14 cellular contexts compared by ENCODE assay signal in the genomic region with DNA sequence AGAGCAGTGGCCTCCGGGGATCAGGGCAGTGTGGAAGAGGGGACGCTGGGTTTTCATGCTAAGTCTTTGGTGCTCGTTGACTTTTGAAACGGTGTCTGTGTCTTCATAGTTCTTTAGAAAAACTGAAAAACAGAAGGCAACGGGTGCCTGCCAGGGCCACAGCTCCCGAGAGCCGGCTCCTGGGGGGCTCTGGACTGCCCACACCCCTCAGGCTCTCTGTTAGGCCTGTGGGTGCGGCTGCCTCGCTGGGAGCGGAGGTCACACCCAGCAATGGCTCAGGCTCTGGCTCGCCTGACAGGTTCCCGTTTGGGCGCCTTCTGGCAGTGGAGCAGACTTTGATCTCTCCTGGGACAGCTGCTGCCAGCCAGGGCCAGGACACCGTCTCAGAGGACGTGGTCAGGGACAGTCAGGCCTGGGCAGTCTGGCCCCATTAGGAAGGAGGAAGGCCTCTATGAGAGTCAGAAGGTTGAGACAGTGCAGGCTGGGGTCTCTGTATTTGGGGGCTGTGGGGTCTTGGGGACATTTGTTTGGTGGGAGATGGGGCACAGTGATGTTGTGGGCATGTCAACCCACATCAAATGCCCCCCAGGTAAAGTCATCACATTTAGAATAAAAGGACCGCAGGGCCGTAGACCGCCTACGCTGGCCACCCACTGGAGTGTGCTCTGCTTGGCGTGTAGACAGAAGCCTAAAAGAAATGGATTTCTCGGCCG. TPM values are rescaled to one million over a fixed set of nuclear protein-coding genes. Genes with fewer than 3 reads are reported as not detected.
A peak's percentile ranks its signal among the peaks of the same experiment; 100 is the strongest.
DNase-seq lines count a peak whose midpoint lies in the region; ATAC-seq and TF ChIP-seq lines count a peak whose summit lies in the region.
"Had no signal": no experiment of that assay in that cellular context is flagged by ENCODE, and none has a peak within 500 bp of the region (broad histone marks: within the 10 kb centered on the region; RNA-seq: fewer than 3 reads in every experiment).

No MANE protein-coding gene starts in this region.

- peak; percentile 73 for DNase-seq in HuH-7 (ENCODE audit: low spot score)
- peak; percentile 92 for DNase-seq in colonic mucosa
- no peak for DNase-seq in smooth muscle cell (lab: John Stamatoyannopoulos, UW; ENCODE audit: unreplicated experiment)
- DNase-seq in SIG-M5 treated with dmso at 0.1 percent for 504 hours (lab: John Stamatoyannopoulos, UW; ENCODE audit: unreplicated experiment), result no peak
- no peak for DNase-seq in GM13977 (ENCODE audit: low spot score)
- DNase-seq in OCI-LY7 (ENCODE audit: low spot score), result no peak
- DNase-seq: activated naive CD8-positive, alpha-beta T cell treated with anti-CD3 and anti-CD28 coated beads for 36 hours; CD4-positive, CD25-positive, alpha-beta regulatory T cell; effector CD8-positive, alpha-beta T cell; natural killer cell; NCI-H187; T-helper 2 cell had no signal

- no peaks in the 10 kb centered on the region for H3K9me3 ChIP-seq in colonic mucosa
- H3K9me3 ChIP-seq in liver (ENCODE audit: control insufficient read depth in 4 of 4, low read length in 3 of 4), result no peaks in the 10 kb centered on the region
- H3K9me3 ChIP-seq in smooth muscle cell (replicated peaks; ENCODE audit: low read depth), result no peaks in the 10 kb centered on the region
- no peaks in the 10 kb centered on the region for H3K9me3 ChIP-seq in OCI-LY7 (ENCODE audit: low read length)

- peak overlapping the region; percentile 91 for H3K27ac ChIP-seq in colonic mucosa
- H3K27ac ChIP-seq in liver (ENCODE audit: low read depth in 1 of 2, low read length in 2 of 2), result no peak overlapping the region
- H3K27ac ChIP-seq in smooth muscle cell (ENCODE audit: low read depth), result peak overlapping the region; percentile 75
- no peak overlapping the region for H3K27ac ChIP-seq in OCI-LY7 (ENCODE audit: low read depth, low read length, poor library complexity, severe bottlenecking)

- intact Hi-C loops in colonic mucosa (cut with DNase I), result no loop called here
- intact Hi-C loops in OCI-LY7 (cut with micrococcal nuclease; ENCODE audit: unreplicated experiment), result no loop called here

- no peaks in the 10 kb centered on the region for H3K36me3 ChIP-seq in colonic mucosa
- H3K36me3 ChIP-seq in liver (ENCODE audit: control insufficient read depth in 4 of 4, insufficient read depth in 3 of 4, low read depth in 1 of 4, low read length in 3 of 4), result no peaks in the 10 kb centered on the region
- no peaks in the 10 kb centered on the region for H3K36me3 ChIP-seq in smooth muscle cell (ENCODE audit: low read depth)
- H3K36me3 ChIP-seq in OCI-LY7 (ENCODE audit: insufficient read depth, low read length), result no peaks in the 10 kb centered on the region

- CTCF ChIA-PET in OCI-LY7 (lab: Charles Lee; ENCODE audit: unreplicated experiment), result no interaction called here

- H3K27me3 ChIP-seq in colonic mucosa (no peaks in the 10 kb centered on the region), liver (ENCODE audit: control insufficient read depth in 4 of 4, insufficient read depth in 4 of 4, low read length in 3 of 4) (no peaks in the 10 kb centered on the region), smooth muscle cell (ENCODE audit: low read depth) (no peaks in the 10 kb centered on the region)

- H3F3A ChIP-seq in smooth muscle cell (ENCODE audit: low read depth), result peaks cover 9% of the 10 kb centered on the region

- no peak for TF ChIP-seq RAD21 in liver (IDR thresholded peaks at IDR 0.05)

- no peaks in the 10 kb centered on the region for H3K79me2 ChIP-seq in smooth muscle cell (ENCODE audit: low read depth)
- no peaks in the 10 kb centered on the region for H3K79me2 ChIP-seq in OCI-LY7 (ENCODE audit: insufficient read depth, low read depth, low read length)

- H3K4me2 ChIP-seq in smooth muscle cell, result peak overlapping the region; percentile 56
- no peak overlapping the region for H3K4me2 ChIP-seq in OCI-LY7 (ENCODE audit: low read length)

- H3K4me1 ChIP-seq in colonic mucosa (peaks cover 38% of the 10 kb centered on the region), liver (ENCODE audit: control insufficient read depth in 4 of 4, insufficient read depth in 4 of 4, low read length in 3 of 4) (peaks cover 2 to 15% (median 6%) of the 10 kb centered on the region in 4 donors), smooth muscle cell (ENCODE audit: low read depth) (peaks cover 8% of the 10 kb centered on the region), OCI-LY7 (ENCODE audit: insufficient read depth, low read length, poor library complexity, severe bottlenecking) (no peaks in the 10 kb centered on the region)

- in situ Hi-C loops in GM13977 (cut with MboI; ENCODE audit: low pct_unique_long_range_greater_than_20kb, low sequenced_read_pairs, unreplicated experiment), result no loop called here

- no peaks in the 10 kb centered on the region for H3K9me2 ChIP-seq in OCI-LY7 (ENCODE audit: insufficient read depth, low read length)

- no peak overlapping the region for H2AFZ ChIP-seq in smooth muscle cell (ENCODE audit: low read depth)
- no peak overlapping the region for H2AFZ ChIP-seq in OCI-LY7 (ENCODE audit: low read length)

- BruUV-seq in OCI-LY7 (replicated peaks; lab: Mats Ljungman, UMichigan), result no TSS peak

- POLR2A ChIA-PET in OCI-LY7 (lab: Charles Lee), result no interaction called here

- H3K4me3 ChIP-seq in colonic mucosa, result no peak overlapping the region
- H3K4me3 ChIP-seq in liver (ENCODE audit: low read depth in 1 of 3, low read length in 3 of 3), result no peak overlapping the region
- no peak overlapping the region for H3K4me3 ChIP-seq in smooth muscle cell
- H3K4me3 ChIP-seq in OCI-LY7 (ENCODE audit: low read depth, low read length, poor library complexity, severe bottlenecking), result no peak overlapping the region

- no peak for ATAC-seq in HG02642 (IDR thresholded peaks at IDR 0.05; ENCODE audit: poor library complexity, unreplicated experiment)
- ATAC-seq: natural killer cell had no signal

- TF ChIP-seq CTCF in colonic mucosa (IDR thresholded peaks at IDR 0.05) (no peak), liver (IDR thresholded peaks at IDR 0.05; ENCODE audit: low read depth, low read length, missing input control) (no peak), smooth muscle cell (IDR thresholded peaks at IDR 0.05; ENCODE audit: borderline replicate concordance, insufficient read depth, poor library complexity, severe bottlenecking) (no peak), GM13977 (IDR thresholded peaks at IDR 0.05; ENCODE audit: extremely low read depth, insufficient read depth, missing control alignments) (no peak), OCI-LY7 (conservative IDR thresholded peaks at IDR 0.05; ENCODE audit: low read length) (no peak)

- H4K20me1 ChIP-seq in smooth muscle cell (ENCODE audit: low read depth), result no peaks in the 10 kb centered on the region
- no peaks in the 10 kb centered on the region for H4K20me1 ChIP-seq in OCI-LY7 (ENCODE audit: insufficient read depth, low read length)

- WGBS in liver, result 61% methylated on average over 22 of the region's 22 CpGs
- WGBS in smooth muscle cell (ENCODE audit: low lambda C conversion rate), result 52% methylated on average over 22 of the region's 22 CpGs

- peak overlapping the region; percentile 28 to 91 for H3K9ac ChIP-seq in colonic mucosa (ENCODE audit: low read depth in 2 of 2, low read length in 2 of 2)
- no peak overlapping the region for H3K9ac ChIP-seq in liver (ENCODE audit: low read depth in 1 of 2, low read length in 2 of 2)
- H3K9ac ChIP-seq in smooth muscle cell (ENCODE audit: low read depth), result peak overlapping the region; percentile 42

TF ChIP-seq in liver, 16 proteins besides CTCF, POLR2A, EP300 and RAD21 (continues in another document):
- no peak for TF ChIP-seq FOXA1 (IDR thresholded peaks at IDR 0.05)
- TF ChIP-seq HNF4A (conservative IDR thresholded peaks at IDR 0.05), result peak; percentile 83 to 85
- no peak for TF ChIP-seq YY1 (IDR thresholded peaks at IDR 0.05)
- TF ChIP-seq, protein P1, sequence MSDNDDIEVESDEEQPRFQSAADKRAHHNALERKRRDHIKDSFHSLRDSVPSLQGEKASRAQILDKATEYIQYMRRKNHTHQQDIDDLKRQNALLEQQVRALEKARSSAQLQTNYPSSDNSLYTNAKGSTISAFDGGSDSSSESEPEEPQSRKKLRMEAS (IDR thresholded peaks at IDR 0.05), result no peak
- TF ChIP-seq, protein P2, sequence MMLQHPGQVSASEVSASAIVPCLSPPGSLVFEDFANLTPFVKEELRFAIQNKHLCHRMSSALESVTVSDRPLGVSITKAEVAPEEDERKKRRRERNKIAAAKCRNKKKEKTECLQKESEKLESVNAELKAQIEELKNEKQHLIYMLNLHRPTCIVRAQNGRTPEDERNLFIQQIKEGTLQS (IDR thresholded peaks at IDR 0.05), result no peak
- no peak for TF ChIP-seq FOXA2 (IDR thresholded peaks at IDR 0.05)
- TF ChIP-seq JUND (IDR thresholded peaks at IDR 0.05), result no peak
- TF ChIP-seq RXRA (IDR thresholded peaks at IDR 0.05), result peak in 1 of 2 donors; percentile 54
- TF ChIP-seq TAF1 (conservative IDR thresholded peaks at IDR 0.05), result no peak
- TF ChIP-seq HNF4G (IDR thresholded peaks at IDR 0.05), result peak; percentile 77
- no peak for TF ChIP-seq GABPA (IDR thresholded peaks at IDR 0.05 in 1 of 2, conservative IDR thresholded peaks at IDR 0.05 in 1 of 2)
- no peak for TF ChIP-seq NR2F2 (IDR thresholded peaks at IDR 0.05)

RNA-seq across cellular contexts. Expression of a gene that starts 5.6 kb away (rescaled TPM):
- total RNA-seq in colonic mucosa, result 10 to 100 TPM; 77.3 to 90.2 TPM
- total RNA-seq in liver, result 1 to 10 TPM in 1 of 2 donors, under 1 TPM in 1; 0.65 to 5.6 TPM
- 1 to 10 TPM; 2.4 to 3.3 TPM for polyA plus RNA-seq in liver
- total RNA-seq in smooth muscle cell, result 5.0 and 6.9 TPM in 2 replicates
- 4.6 and 9.6 TPM in 2 replicates for polyA plus RNA-seq in smooth muscle cell
- total RNA-seq in OCI-LY7 (2014; rRNA removed; shearing (Covaris generic)), result not detected in 2 replicates
- not detected in 2 replicates for total RNA-seq in OCI-LY7 (2022)
- total RNA-seq: CD4-positive, CD25-positive, alpha-beta regulatory T cell; natural killer cell had no signal
- polyA plus RNA-seq: CD4-positive, CD25-positive, alpha-beta regulatory T cell had no signal

Comparison
In these comparisons a context has a peak if more than half of its experiments do, and no peak if none do; other contexts are left out.
1. DNase-seq: peak in HuH-7 (single experiment) and colonic mucosa (single experiment); none in smooth muscle cell (single experiment), SIG-M5 treated with dmso at 0.1 percent for 504 hours (single experiment), GM13977 (single experiment) and OCI-LY7 (single experiment).
2. H3K27ac ChIP-seq: peak in colonic mucosa (single experiment) and smooth muscle cell (single experiment); none in liver (0 of 2) and OCI-LY7 (single experiment).
3. H3K9ac ChIP-seq: peak in colonic mucosa (2 of 2) and smooth muscle cell (single experiment); none in liver (0 of 2).